In genomic region chr1:82392513-82392912, GRCh38 we compare ENCODE assay signal across 17 cellular contexts.
A peak's percentile ranks its signal among the peaks of the same experiment; 100 is the strongest.
DNase-seq lines count a peak whose midpoint lies in the region; ATAC-seq and TF ChIP-seq lines count a peak whose summit lies in the region.
"Had no signal": no experiment of that assay in that cellular context is flagged by ENCODE, and none has a peak within 500 bp of the region (broad histone marks: within the 10 kb centered on the region; RNA-seq: fewer than 3 reads in every experiment).

No MANE protein-coding gene starts in this region.

- H2BK5ac ChIP-seq in IMR-90 (ENCODE audit: low read depth, low read length, poor library complexity, severe bottlenecking): no peak overlapping the region

- H3K4me3 ChIP-seq in IMR-90 (ENCODE audit: insufficient read depth, low read depth, low read length) (no peak overlapping the region), astrocyte of the cerebellum (ENCODE audit: low read depth, low read length) (no peak overlapping the region), fibroblast of lung (replicated peaks in 1 of 4; ENCODE audit: control extremely low read depth in 1 of 4, insufficient read depth in 1 of 4, low read depth in 3 of 4, low read length in 4 of 4) (no peak overlapping the region), retinal pigment epithelial cell (ENCODE audit: low read length) (no peak overlapping the region)
- H3K4me3 ChIP-seq: dorsolateral prefrontal cortex, esophagus muscularis mucosa, thyroid gland had no signal

- H3K27ac ChIP-seq in IMR-90 (ENCODE audit: insufficient read depth, low read length): no peak overlapping the region
- no peak overlapping the region for H3K27ac ChIP-seq in fibroblast of lung (ENCODE audit: insufficient read depth, low read length)
- H3K27ac ChIP-seq: dorsolateral prefrontal cortex, esophagus muscularis mucosa, thyroid gland had no signal

- no peak overlapping the region for H4K91ac ChIP-seq in IMR-90 (ENCODE audit: insufficient read depth, low read depth, low read length)

- no peaks in the 10 kb centered on the region for H3K36me3 ChIP-seq in IMR-90 (ENCODE audit: control insufficient read depth, insufficient read depth, low read length)
- no peaks in the 10 kb centered on the region for H3K36me3 ChIP-seq in fibroblast of lung (ENCODE audit: control insufficient read depth, insufficient read depth, low read length)
- H3K36me3 ChIP-seq: esophagus muscularis mucosa, thyroid gland had no signal

- no peak overlapping the region for H3K56ac ChIP-seq in IMR-90 (ENCODE audit: extremely low read depth, insufficient read depth, low read length)

- DNase-seq in IMR-90: peak; percentile 34
- DNase-seq in astrocyte of the cerebellum (ENCODE audit: low read depth): peak; percentile 60
- DNase-seq in fibroblast of lung (ENCODE audit: low read depth in 2 of 2): peak; percentile 87
- DNase-seq in retinal pigment epithelial cell (ENCODE audit: low read depth): peak; percentile 66
- no peak for DNase-seq in superior temporal gyrus (ENCODE audit: extremely low spot score)
- DNase-seq in NCI-H1048 (lab: John Stamatoyannopoulos, UW): no peak
- DNase-seq in stimulated activated naive CD4-positive, alpha-beta T cell treated with Interleukin-2 at 50 U/mL for 16 hours (lab: John Stamatoyannopoulos, UW): no peak
- DNase-seq: activated CD4-positive, alpha-beta memory T cell treated with anti-CD3 and anti-CD28 coated beads, Interleukin-2, amount 10 ng/mL, durations not matched to agents 7 days and 5 days; activated naive CD4-positive, alpha-beta T cell treated with anti-CD3 and anti-CD28 coated beads, Interleukin-2, amount 50 U/mL, for 16 hours; activated T-cell treated with anti-CD3 and anti-CD28 coated beads, Interleukin-2, amount 50 U/mL, for 4 hours; dorsolateral prefrontal cortex; HFFc6; nephron progenitor cell; thyroid gland had no signal

- POLR2A ChIA-PET in IMR-90 (lab: Charles Lee; ENCODE audit: unreplicated experiment): no interaction called here

- H3K14ac ChIP-seq in IMR-90 (replicated peaks; ENCODE audit: low read depth, low read length): no peak overlapping the region

- H3K79me1 ChIP-seq in IMR-90 (ENCODE audit: low read depth in 1 of 2, low read length in 2 of 2): no peaks in the 10 kb centered on the region

- H3K4me2 ChIP-seq in IMR-90 (ENCODE audit: low read depth, low read length): no peak overlapping the region
- no peak overlapping the region for H3K4me2 ChIP-seq in fibroblast of lung (ENCODE audit: extremely low read depth, insufficient read depth, low read length)

- no peak overlapping the region for H2BK15ac ChIP-seq in IMR-90 (ENCODE audit: low read depth, low read length)

- no peak overlapping the region for H4K8ac ChIP-seq in IMR-90 (ENCODE audit: low read depth in 2 of 2, low read length in 2 of 2)

- peaks cover 3% of the 10 kb centered on the region; the same call in 1 of the 2 replicates for H3K9me3 ChIP-seq in IMR-90 (ENCODE audit: control insufficient read depth, insufficient read depth, low read length)
- H3K9me3 ChIP-seq in fibroblast of lung (ENCODE audit: control insufficient read depth, insufficient read depth, low read depth, low read length): no peaks in the 10 kb centered on the region
- H3K9me3 ChIP-seq: esophagus muscularis mucosa, thyroid gland had no signal

- no peak overlapping the region for H3K23ac ChIP-seq in IMR-90 (ENCODE audit: low read depth, low read length)

- TF ChIP-seq POLR2A in IMR-90 (IDR thresholded peaks at IDR 0.05; ENCODE audit: low read depth, low read length): no peak

- no peak for TF ChIP-seq RAD21 in IMR-90 (IDR thresholded peaks at IDR 0.05; ENCODE audit: low read length)

- H3K9ac ChIP-seq in IMR-90 (ENCODE audit: low read depth, low read length) (no peak overlapping the region), fibroblast of lung (ENCODE audit: insufficient read depth, low read length) (no peak overlapping the region)

- intact Hi-C loops in IMR-90 (cut with micrococcal nuclease): no loop called here

- no peak overlapping the region for H2BK20ac ChIP-seq in IMR-90 (ENCODE audit: low read depth, low read length)

- no peaks in the 10 kb centered on the region for H3K79me2 ChIP-seq in fibroblast of lung (ENCODE audit: control insufficient read depth, insufficient read depth, low read length)

- H4K20me1 ChIP-seq in IMR-90 (ENCODE audit: insufficient read depth, low read length) (no peaks in the 10 kb centered on the region), fibroblast of lung (ENCODE audit: control insufficient read depth, extremely low read depth, insufficient read depth, low read length) (no peaks in the 10 kb centered on the region)

- CTCF ChIA-PET in IMR-90 (lab: Yijun Ruan, JAX): no interaction called here

- BruUV-seq in IMR-90 (replicated peaks; lab: Mats Ljungman, UMichigan): no TSS peak

- H3K18ac ChIP-seq in IMR-90 (ENCODE audit: low read depth, low read length): no peak overlapping the region

- dilution Hi-C loops in IMR-90 (cut with HindIII; ENCODE audit: low sequenced_read_pairs, unreplicated experiment): no loop called here

- H3K9me1 ChIP-seq in IMR-90 (ENCODE audit: insufficient read depth, low read length): no peaks in the 10 kb centered on the region

- H2AFZ ChIP-seq in IMR-90 (replicated peaks; ENCODE audit: low read length, poor library complexity): no peak overlapping the region
- H2AFZ ChIP-seq in fibroblast of lung (ENCODE audit: low read length): no peak overlapping the region

- no peak overlapping the region for H4K5ac ChIP-seq in IMR-90 (ENCODE audit: low read depth, low read length)

- no CpG with 5 or more reads among the region's 2 CpGs for WGBS in IMR-90 (ENCODE audit: extremely low coverage in 2 of 2, insufficient read length in 1 of 2), 2 experiments

- H2BK120ac ChIP-seq in IMR-90 (ENCODE audit: low read depth, low read length): no peak overlapping the region

- H3K4me1 ChIP-seq in IMR-90 (ENCODE audit: control insufficient read depth, insufficient read depth, low read length): no peaks in the 10 kb centered on the region
- H3K4me1 ChIP-seq in fibroblast of lung (ENCODE audit: control insufficient read depth, extremely low read depth, insufficient read depth, low read length): no peaks in the 10 kb centered on the region
- H3K4me1 ChIP-seq: esophagus muscularis mucosa, thyroid gland had no signal

- no peak overlapping the region for H2AK5ac ChIP-seq in IMR-90 (ENCODE audit: low read depth, low read length)

- TF ChIP-seq CTCF in IMR-90 (conservative IDR thresholded peaks at IDR 0.05; ENCODE audit: low read depth, low read length): no peak
- no peak for TF ChIP-seq CTCF in astrocyte of the cerebellum (IDR thresholded peaks at IDR 0.05; ENCODE audit: low read depth, low read length, missing control alignments)
- TF ChIP-seq CTCF in fibroblast of lung (conservative IDR thresholded peaks at IDR 0.05 in 1 of 2, IDR thresholded peaks at IDR 0.05 in 1 of 2; ENCODE audit: low read depth in 1 of 2, low read length in 2 of 2): no peak
- TF ChIP-seq CTCF in retinal pigment epithelial cell (conservative IDR thresholded peaks at IDR 0.05; ENCODE audit: low read depth, low read length): no peak

- H2AK9ac ChIP-seq in IMR-90 (replicated peaks; ENCODE audit: low read depth, low read length, poor library complexity): no peak overlapping the region

- ATAC-seq in IMR-90 (ENCODE audit: low read depth) (no peak), GM19455 (IDR thresholded peaks at IDR 0.05; ENCODE audit: unreplicated experiment) (no peak)
- ATAC-seq: activated T-cell treated with anti-CD3 and anti-CD28 coated beads, Interleukin-2, amount 50 U/mL, for 4 hours; Right ventricle myocardium inferior had no signal

- H3K4ac ChIP-seq in IMR-90 (ENCODE audit: low read depth, low read length): no peak overlapping the region

- in situ Hi-C loops in IMR-90 (cut with MboI; ENCODE audit: low sequenced_read_pairs) (no loop called here), astrocyte of the cerebellum (cut with HindIII; ENCODE audit: low sequenced_read_pairs) (no loop called here)

- H3K27me3 ChIP-seq in IMR-90 (ENCODE audit: control insufficient read depth, insufficient read depth, low read length): no peaks in the 10 kb centered on the region
- no peaks in the 10 kb centered on the region for H3K27me3 ChIP-seq in fibroblast of lung (ENCODE audit: control insufficient read depth, insufficient read depth, low read length)
- H3K27me3 ChIP-seq: esophagus muscularis mucosa, thyroid gland had no signal

TF ChIP-seq in IMR-90, 13 proteins besides CTCF, POLR2A, EP300 and RAD21:
- TF ChIP-seq BHLHE40 (IDR thresholded peaks at IDR 0.05; ENCODE audit: low read depth, low read length): no peak
- TF ChIP-seq, protein P1, sequence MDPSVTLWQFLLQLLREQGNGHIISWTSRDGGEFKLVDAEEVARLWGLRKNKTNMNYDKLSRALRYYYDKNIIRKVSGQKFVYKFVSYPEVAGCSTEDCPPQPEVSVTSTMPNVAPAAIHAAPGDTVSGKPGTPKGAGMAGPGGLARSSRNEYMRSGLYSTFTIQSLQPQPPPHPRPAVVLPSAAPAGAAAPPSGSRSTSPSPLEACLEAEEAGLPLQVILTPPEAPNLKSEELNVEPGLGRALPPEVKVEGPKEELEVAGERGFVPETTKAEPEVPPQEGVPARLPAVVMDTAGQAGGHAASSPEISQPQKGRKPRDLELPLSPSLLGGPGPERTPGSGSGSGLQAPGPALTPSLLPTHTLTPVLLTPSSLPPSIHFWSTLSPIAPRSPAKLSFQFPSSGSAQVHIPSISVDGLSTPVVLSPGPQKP (IDR thresholded peaks at IDR 0.05; ENCODE audit: borderline replicate concordance, low read depth, low read length): no peak
- TF ChIP-seq SMC3 (IDR thresholded peaks at IDR 0.05; ENCODE audit: low read depth, low read length): no peak
- TF ChIP-seq RFX5 (IDR thresholded peaks at IDR 0.05; ENCODE audit: low read depth, low read length): no peak
- no peak for TF ChIP-seq RCOR1 (IDR thresholded peaks at IDR 0.05; ENCODE audit: insufficient replicate concordance, low read length)
- TF ChIP-seq CHD1 (IDR thresholded peaks at IDR 0.05; ENCODE audit: low read depth, low read length): no peak
- no peak for TF ChIP-seq NFE2L2 (IDR thresholded peaks at IDR 0.05; ENCODE audit: low read depth, low read length)
- no peak for TF ChIP-seq FOS (IDR thresholded peaks at IDR 0.05; ENCODE audit: low read depth, low read length)
- TF ChIP-seq, protein P2, sequence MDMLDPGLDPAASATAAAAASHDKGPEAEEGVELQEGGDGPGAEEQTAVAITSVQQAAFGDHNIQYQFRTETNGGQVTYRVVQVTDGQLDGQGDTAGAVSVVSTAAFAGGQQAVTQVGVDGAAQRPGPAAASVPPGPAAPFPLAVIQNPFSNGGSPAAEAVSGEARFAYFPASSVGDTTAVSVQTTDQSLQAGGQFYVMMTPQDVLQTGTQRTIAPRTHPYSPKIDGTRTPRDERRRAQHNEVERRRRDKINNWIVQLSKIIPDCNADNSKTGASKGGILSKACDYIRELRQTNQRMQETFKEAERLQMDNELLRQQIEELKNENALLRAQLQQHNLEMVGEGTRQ (IDR thresholded peaks at IDR 0.05; ENCODE audit: low read depth, low read length): no peak
- TF ChIP-seq CEBPB (IDR thresholded peaks at IDR 0.05; ENCODE audit: low read depth, low read length): no peak
- no peak for TF ChIP-seq MXI1 (IDR thresholded peaks at IDR 0.05; ENCODE audit: borderline replicate concordance, low read depth, low read length)
- TF ChIP-seq MAFK (IDR thresholded peaks at IDR 0.05; ENCODE audit: low read depth, low read length): no peak

Comparison
In these comparisons a context has a peak if more than half of its experiments do, and no peak if none do; other contexts are left out.
1. DNase-seq: peak in IMR-90 (single experiment), astrocyte of the cerebellum (single experiment), fibroblast of lung (2 of 2) and retinal pigment epithelial cell (single experiment); none in superior temporal gyrus (single experiment), NCI-H1048 (single experiment) and stimulated activated naive CD4-positive, alpha-beta T cell treated with Interleukin-2 at 50 U/mL for 16 hours (single experiment).